In the genomic region with DNA sequence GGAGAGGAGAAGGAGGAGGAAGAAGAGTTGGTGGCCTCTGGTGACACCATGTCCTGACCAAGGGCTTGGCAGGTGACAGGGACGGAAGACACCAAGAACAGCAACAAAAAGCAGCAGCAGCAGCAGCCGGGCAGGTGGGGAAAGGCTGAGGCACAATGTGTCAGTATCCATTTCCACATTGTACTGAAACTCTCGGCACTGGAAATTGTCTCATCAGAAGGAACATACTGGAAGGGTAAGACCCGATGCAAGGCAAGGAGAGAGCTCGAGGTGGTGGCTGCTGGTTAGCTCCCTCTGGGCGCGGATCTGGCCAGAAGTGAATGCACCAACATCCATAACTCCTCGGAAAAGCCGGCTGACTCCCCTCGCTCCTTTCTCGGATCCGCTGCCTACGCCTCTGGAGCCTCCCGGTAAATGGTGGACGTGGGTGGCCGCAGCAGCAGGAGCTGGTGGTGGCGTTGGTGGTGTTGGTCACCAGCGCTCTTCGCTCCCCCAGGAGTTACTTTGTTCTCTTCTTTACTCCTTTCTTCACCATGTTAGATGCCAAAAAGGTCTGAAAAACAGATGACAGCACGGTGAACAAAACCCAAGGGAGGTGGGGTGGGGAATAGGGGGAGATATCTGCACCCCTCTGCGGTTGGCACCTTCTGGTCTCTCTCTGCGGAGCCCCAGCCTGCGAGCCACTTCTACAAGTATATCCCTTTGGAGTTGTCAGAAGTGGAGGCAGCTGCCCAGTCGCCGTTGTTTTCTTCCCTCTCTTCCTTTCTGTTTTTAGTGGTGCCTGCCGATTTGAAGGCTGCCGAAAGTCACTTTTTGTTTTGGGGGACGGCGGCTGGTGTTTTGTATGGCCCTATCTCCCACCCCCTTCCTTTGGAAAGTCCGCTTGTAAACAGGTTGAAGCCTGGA, we compare ENCODE assay signal across 7 cellular contexts. TPM values are rescaled to one million over a fixed set of nuclear protein-coding genes. Genes with fewer than 3 reads are reported as not detected.
DNase-seq lines count a peak whose midpoint lies in the region; ATAC-seq and TF ChIP-seq lines count a peak whose summit lies in the region.

No MANE protein-coding gene starts in this region.

- H3K27ac ChIP-seq in IMR-90 (ENCODE audit: insufficient read depth, low read length), result no peak overlapping the region
- H3K27ac ChIP-seq in body of pancreas, result peak overlapping the region; percentile 73 to 94 (median 84)
- H3K27ac ChIP-seq in testis, result peak overlapping the region; percentile 71 to 87

- no peaks in the 10 kb centered on the region for H3K79me1 ChIP-seq in IMR-90 (ENCODE audit: low read depth in 1 of 2, low read length in 2 of 2)

- TF ChIP-seq CTCF in IMR-90 (conservative IDR thresholded peaks at IDR 0.05; ENCODE audit: low read depth, low read length), result no peak
- no peak for TF ChIP-seq CTCF in body of pancreas (IDR thresholded peaks at IDR 0.05)
- TF ChIP-seq CTCF in testis (IDR thresholded peaks at IDR 0.05), result no peak

- CTCF ChIA-PET in IMR-90 (lab: Yijun Ruan, JAX), result no interaction called here

- TF ChIP-seq POLR2A in IMR-90 (IDR thresholded peaks at IDR 0.05; ENCODE audit: low read depth, low read length) (no peak), body of pancreas (IDR thresholded peaks at IDR 0.05) (peak; percentile 45 to 68 (median 61)), testis (IDR thresholded peaks at IDR 0.05) (no peak)

- no peak overlapping the region for H2BK15ac ChIP-seq in IMR-90 (ENCODE audit: low read depth, low read length)

- no peak for TF ChIP-seq RAD21 in IMR-90 (IDR thresholded peaks at IDR 0.05; ENCODE audit: low read length)

- no peak overlapping the region for H3K23ac ChIP-seq in IMR-90 (ENCODE audit: low read depth, low read length)

- no peak overlapping the region for H2AK9ac ChIP-seq in IMR-90 (replicated peaks; ENCODE audit: low read depth, low read length, poor library complexity)

- H3K14ac ChIP-seq in IMR-90 (replicated peaks; ENCODE audit: low read depth, low read length), result no peak overlapping the region

- no peak overlapping the region for H4K91ac ChIP-seq in IMR-90 (ENCODE audit: insufficient read depth, low read depth, low read length)

- intact Hi-C loops in IMR-90 (cut with micrococcal nuclease) (no loop called here), body of pancreas (cut with DNase I) (no loop called here), testis (cut with DNase I; ENCODE audit: low total_unique reads) (no loop called here)

- POLR2A ChIA-PET in IMR-90 (lab: Charles Lee; ENCODE audit: unreplicated experiment), result no interaction called here

- no peak overlapping the region for H2BK120ac ChIP-seq in IMR-90 (ENCODE audit: low read depth, low read length)

- H3K9me1 ChIP-seq in IMR-90 (ENCODE audit: insufficient read depth, low read length), result no peaks in the 10 kb centered on the region; the same call in 1 of the 2 replicates

- no peaks in the 10 kb centered on the region for H3K9me3 ChIP-seq in IMR-90 (ENCODE audit: control insufficient read depth, insufficient read depth, low read length)
- no peaks in the 10 kb centered on the region for H3K9me3 ChIP-seq in body of pancreas
- H3K9me3 ChIP-seq in testis, result no peaks in the 10 kb centered on the region

- H3K9ac ChIP-seq in IMR-90 (ENCODE audit: low read depth, low read length), result no peak overlapping the region; the same call in 1 of the 2 replicates

- H3K4me3 ChIP-seq in IMR-90 (ENCODE audit: insufficient read depth, low read depth, low read length), result peak overlapping the region; percentile 42
- peak overlapping the region; percentile 53 to 60 for H3K4me3 ChIP-seq in body of pancreas
- H3K4me3 ChIP-seq in testis, result peak overlapping the region; percentile 53 to 67

- H2AK5ac ChIP-seq in IMR-90 (ENCODE audit: low read depth, low read length), result no peak overlapping the region

- H3K4me2 ChIP-seq in IMR-90 (ENCODE audit: low read depth, low read length), result peak overlapping the region; percentile 42

- peaks cover 17% of the 10 kb centered on the region; the same call in 1 of the 2 replicates for H3K27me3 ChIP-seq in IMR-90 (ENCODE audit: control insufficient read depth, insufficient read depth, low read length)
- no peaks in the 10 kb centered on the region for H3K27me3 ChIP-seq in body of pancreas
- no peaks in the 10 kb centered on the region for H3K27me3 ChIP-seq in testis

- H2AFZ ChIP-seq in IMR-90 (replicated peaks; ENCODE audit: low read length, poor library complexity), result peak overlapping the region; percentile 72

- in situ Hi-C loops in IMR-90 (cut with MboI; ENCODE audit: low sequenced_read_pairs), result no loop called here

- no peak overlapping the region for H4K8ac ChIP-seq in IMR-90 (ENCODE audit: low read depth in 2 of 2, low read length in 2 of 2)

- no peak overlapping the region for H3K18ac ChIP-seq in IMR-90 (ENCODE audit: low read depth, low read length)

- H2BK20ac ChIP-seq in IMR-90 (ENCODE audit: low read depth, low read length), result no peak overlapping the region

- H4K20me1 ChIP-seq in IMR-90 (ENCODE audit: insufficient read depth, low read length), result no peaks in the 10 kb centered on the region

- H3K36me3 ChIP-seq in IMR-90 (ENCODE audit: control insufficient read depth, insufficient read depth, low read length), result no peaks in the 10 kb centered on the region
- no peaks in the 10 kb centered on the region for H3K36me3 ChIP-seq in body of pancreas (replicated peaks in 1 of 2; ENCODE audit: insufficient read depth in 1 of 2, low read depth in 2 of 2)
- no peaks in the 10 kb centered on the region for H3K36me3 ChIP-seq in testis (ENCODE audit: low read depth, missing control alignments)

- H2BK5ac ChIP-seq in IMR-90 (ENCODE audit: low read depth, low read length, poor library complexity, severe bottlenecking), result no peak overlapping the region

- H3K4ac ChIP-seq in IMR-90 (ENCODE audit: low read depth, low read length), result no peak overlapping the region

- no CpG with 5 or more reads among the region's 30 CpGs for WGBS in IMR-90 (ENCODE audit: extremely low coverage in 2 of 2, insufficient read length in 1 of 2), 2 experiments
- 0 to 1% methylated on average over 28 to 30 of the region's 30 CpGs for WGBS in body of pancreas, 2 donors
- WGBS in testis, 2 donors, result 0 to 1% methylated on average over 30 of the region's 30 CpGs

- no peak overlapping the region for H3K56ac ChIP-seq in IMR-90 (ENCODE audit: extremely low read depth, insufficient read depth, low read length)

- no peak overlapping the region for H4K5ac ChIP-seq in IMR-90 (ENCODE audit: low read depth, low read length)

- ATAC-seq in IMR-90 (ENCODE audit: low read depth), result peak; percentile 67
- peak; percentile 40 for ATAC-seq in body of pancreas
- peak; percentile 49 for ATAC-seq in left lobe of liver

- no TSS peak for BruUV-seq in IMR-90 (replicated peaks; lab: Mats Ljungman, UMichigan)

- DNase-seq in IMR-90 (peak; percentile 2), body of pancreas (peak; percentile 34 to 60 (median 42)), left lobe of liver (ENCODE audit: low spot score) (no peak), testis (peak; percentile 33), pons (ENCODE audit: low spot score) (no peak), COLO829 (ENCODE audit: low spot score) (no peak), NCI-H226 (no peak)

- no peaks in the 10 kb centered on the region for H3K4me1 ChIP-seq in IMR-90 (ENCODE audit: control insufficient read depth, insufficient read depth, low read length)
- peaks cover 13% of the 10 kb centered on the region for H3K4me1 ChIP-seq in body of pancreas
- peaks cover 5% of the 10 kb centered on the region for H3K4me1 ChIP-seq in testis

- dilution Hi-C loops in IMR-90 (cut with HindIII; ENCODE audit: low sequenced_read_pairs, unreplicated experiment), result no loop called here

TF ChIP-seq in IMR-90, 13 proteins besides CTCF, POLR2A, EP300 and RAD21:
- TF ChIP-seq FOS (IDR thresholded peaks at IDR 0.05; ENCODE audit: low read depth, low read length) (no peak), MXI1 (IDR thresholded peaks at IDR 0.05; ENCODE audit: borderline replicate concordance, low read depth, low read length) (no peak), CHD1 (IDR thresholded peaks at IDR 0.05; ENCODE audit: low read depth, low read length) (no peak), RCOR1 (IDR thresholded peaks at IDR 0.05; ENCODE audit: insufficient replicate concordance, low read length) (no peak)
- TF ChIP-seq, protein P1, sequence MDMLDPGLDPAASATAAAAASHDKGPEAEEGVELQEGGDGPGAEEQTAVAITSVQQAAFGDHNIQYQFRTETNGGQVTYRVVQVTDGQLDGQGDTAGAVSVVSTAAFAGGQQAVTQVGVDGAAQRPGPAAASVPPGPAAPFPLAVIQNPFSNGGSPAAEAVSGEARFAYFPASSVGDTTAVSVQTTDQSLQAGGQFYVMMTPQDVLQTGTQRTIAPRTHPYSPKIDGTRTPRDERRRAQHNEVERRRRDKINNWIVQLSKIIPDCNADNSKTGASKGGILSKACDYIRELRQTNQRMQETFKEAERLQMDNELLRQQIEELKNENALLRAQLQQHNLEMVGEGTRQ (IDR thresholded peaks at IDR 0.05; ENCODE audit: low read depth, low read length), result no peak
- TF ChIP-seq, protein P2, sequence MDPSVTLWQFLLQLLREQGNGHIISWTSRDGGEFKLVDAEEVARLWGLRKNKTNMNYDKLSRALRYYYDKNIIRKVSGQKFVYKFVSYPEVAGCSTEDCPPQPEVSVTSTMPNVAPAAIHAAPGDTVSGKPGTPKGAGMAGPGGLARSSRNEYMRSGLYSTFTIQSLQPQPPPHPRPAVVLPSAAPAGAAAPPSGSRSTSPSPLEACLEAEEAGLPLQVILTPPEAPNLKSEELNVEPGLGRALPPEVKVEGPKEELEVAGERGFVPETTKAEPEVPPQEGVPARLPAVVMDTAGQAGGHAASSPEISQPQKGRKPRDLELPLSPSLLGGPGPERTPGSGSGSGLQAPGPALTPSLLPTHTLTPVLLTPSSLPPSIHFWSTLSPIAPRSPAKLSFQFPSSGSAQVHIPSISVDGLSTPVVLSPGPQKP (IDR thresholded peaks at IDR 0.05; ENCODE audit: borderline replicate concordance, low read depth, low read length), result no peak

RNA-seq across cellular contexts. Expression of a gene that starts 0.5 kb away (rescaled TPM):
- total RNA-seq in IMR-90 (2012; rRNA removed), result not detected in 2 replicates
- not detected in 2 replicates for polyA plus RNA-seq in IMR-90 (2012; rRNA removed)
- polyA plus RNA-seq in IMR-90 (2012; cell fraction: cytosol; rRNA removed), result not detected in 2 replicates
- polyA plus RNA-seq in IMR-90 (2012; cell fraction: nucleus; rRNA removed; ENCODE audit: low replicate concordance), result not detected in 2 replicates
- 10 to 100 TPM in 1 of 2 donors, 1 to 10 TPM in 1; 8.6 to 11.5 TPM for total RNA-seq in body of pancreas
- 0.08 TPM for total RNA-seq in left lobe of liver
- total RNA-seq in testis, result 1 to 10 TPM; 3.3 to 4.4 TPM
- polyA plus RNA-seq in testis (ENCODE audit: insufficient read depth, low read depth, low replicate concordance), result 2.3 TPM

Comparison
In these comparisons a context has a peak if more than half of its experiments do, and no peak if none do; other contexts are left out.
1. DNase-seq: peak in IMR-90 (single experiment), body of pancreas (4 of 4) and testis (single experiment); none in left lobe of liver (single experiment), pons (single experiment), COLO829 (single experiment) and NCI-H226 (single experiment).
2. POLR2A ChIP-seq: peak in body of pancreas (3 of 3); none in IMR-90 (single experiment) and testis (single experiment).
3. Peak in every context shown above with its lines, with median percentiles within 50 percentile points of each other: ATAC-seq and H3K4me3 ChIP-seq.